ENCODE assay signal across 30 cellular contexts in the genomic region with DNA sequence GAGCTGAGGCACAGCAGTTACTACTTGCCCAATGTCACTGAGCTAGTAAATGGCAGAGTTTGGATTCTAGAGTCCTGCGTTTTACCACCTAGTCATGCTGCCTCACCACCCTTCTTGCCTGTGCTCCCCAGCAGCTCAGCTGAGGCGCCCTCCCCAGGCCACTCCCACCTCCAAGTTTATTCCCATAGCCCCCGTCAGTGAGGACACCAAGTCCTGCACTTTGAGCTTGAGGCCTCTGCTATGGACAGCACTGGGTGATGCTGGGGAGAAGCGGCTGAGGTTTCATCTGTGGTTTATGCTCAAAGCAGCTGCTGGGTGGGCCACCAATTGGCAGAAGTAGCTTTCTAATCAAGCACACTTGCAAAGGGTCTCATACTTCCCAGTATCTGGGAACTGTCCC. TPM values are rescaled to one million over a fixed set of nuclear protein-coding genes. Genes with fewer than 3 reads are reported as not detected.
"Had no signal": no experiment of that assay in that cellular context is flagged by ENCODE, and none has a peak within 500 bp of the region (broad histone marks: within the 10 kb centered on the region; RNA-seq: fewer than 3 reads in every experiment).

No MANE protein-coding gene starts in this region.

- H3K79me2 ChIP-seq: parathyroid adenoma had no signal

- DNase-seq: natural killer cell; occipital lobe; ovary; psoas muscle; right cardiac atrium; spleen; stimulated activated CD4-positive, alpha-beta T cell treated with anti-CD3 and anti-CD28 coated beads, Interleukin-12 subunit alpha, Interleukin-12 subunit beta, amount 100 ng/mL, for 4 hours; stimulated activated CD4-positive, alpha-beta T cell treated with anti-CD3 and anti-CD28 coated beads, Interleukin-1b, Interleukin-23, amount 100 ng/mL, for 48 hours; stimulated activated CD4-positive, alpha-beta T cell treated with anti-CD3 and anti-CD28 coated beads, Interleukin-4, amount 100 ng/mL, for 1 hour; stimulated activated CD4-positive, alpha-beta T cell treated with anti-CD3 and anti-CD28 coated beads, Interleukin-4, amount 100 ng/mL, for 4 hours; stimulated activated CD8-positive, alpha-beta memory T cell treated with anti-CD3 and anti-CD28 coated beads, Interleukin-4, amount 100 ng/mL, for 48 hours; stimulated activated naive CD4-positive, alpha-beta T cell; stimulated activated naive CD8-positive, alpha-beta T cell treated with anti-CD3 and anti-CD28 coated beads, Interleukin-15, amount 100 ng/mL, for 72 hours; stimulated activated naive CD8-positive, alpha-beta T cell treated with anti-CD3 and anti-CD28 coated beads, Interleukin-15, Interleukin-2, amounts not matched to agents 100 U/mL and 50 U/mL, for 24 hours; substantia nigra; testis; transverse colon; upper lobe of right lung; uterus had no signal

- H3K4me2 ChIP-seq: neural progenitor cell, smooth muscle cell had no signal

- H3K4me3 ChIP-seq: neural progenitor cell, ovary, psoas muscle, skin epidermis, smooth muscle cell, spleen, suprapubic skin, testis, tibial artery, transverse colon, upper lobe of right lung, uterus had no signal

- H3K27ac ChIP-seq: neural progenitor cell, ovary, parathyroid adenoma, psoas muscle, skin epidermis, spleen, suprapubic skin, testis, tibial artery, transverse colon, upper lobe of right lung, uterus had no signal

- H3K4me1 ChIP-seq: neural progenitor cell, parathyroid adenoma, psoas muscle, spleen, suprapubic skin, tibial artery, upper lobe of right lung, uterus had no signal

- H3K9me3 ChIP-seq: ovary, psoas muscle, testis, upper lobe of right lung had no signal

- H2AFZ ChIP-seq: neural progenitor cell, parathyroid adenoma had no signal

- H3K9ac ChIP-seq: neural progenitor cell, parathyroid adenoma had no signal

- H3K27me3 ChIP-seq: neural progenitor cell, ovary, spleen, suprapubic skin, testis, tibial artery, transverse colon, upper lobe of right lung, uterus had no signal

- H3K36me3 ChIP-seq: neural progenitor cell, ovary, suprapubic skin, transverse colon, upper lobe of right lung, uterus had no signal

RNA-seq across cellular contexts. Expression of a gene that starts 36.7 kb away (rescaled TPM):
- total RNA-seq: natural killer cell, occipital lobe, osteoblast, ovary, progenitor cell of endocrine pancreas, psoas muscle, renal cortical epithelial cell, right cardiac atrium, sciatic nerve, smooth muscle cell, spleen, testis, upper lobe of right lung, uterus had no signal
- polyA plus RNA-seq: neural cell, ovary, right cardiac atrium, smooth muscle cell, spleen had no signal

RNA-seq across cellular contexts. Expression of a gene that starts 37.4 kb away (rescaled TPM):
- polyA plus RNA-seq: neural cell had no signal
